Comparison of ENCODE assay signal across 18 cellular contexts in genomic region chr3:154151969-154152368, GRCh38. TPM values are rescaled to one million over a fixed set of nuclear protein-coding genes. Genes with fewer than 3 reads are reported as not detected.
A peak's percentile ranks its signal among the peaks of the same experiment; 100 is the strongest.
DNase-seq lines count a peak whose midpoint lies in the region; ATAC-seq, FAIRE-seq and TF ChIP-seq lines count a peak whose summit lies in the region.
"Had no signal": no experiment of that assay in that cellular context is flagged by ENCODE, and none has a peak within 500 bp of the region (broad histone marks: within the 10 kb centered on the region; RNA-seq: fewer than 3 reads in every experiment).

No MANE protein-coding gene starts in this region.

- H3K27ac ChIP-seq in lung (ENCODE audit: low read depth in 1 of 2, low read length in 1 of 2), result no peak overlapping the region
- no peak overlapping the region for H3K27ac ChIP-seq in prostate gland
- H3K27ac ChIP-seq: BLaER1 treated with 17β-estradiol and CSF1 and Interleukin-3, amounts not matched to agents 10 nM and 100 nM; psoas muscle; thoracic aorta had no signal

- H3K36me3 ChIP-seq in lung (ENCODE audit: control insufficient read depth in 2 of 2, insufficient read depth in 2 of 2, low read length in 2 of 2) (peaks cover 0 to 3% of the 10 kb centered on the region in 2 donors), prostate gland (no peaks in the 10 kb centered on the region)
- H3K36me3 ChIP-seq: BLaER1 treated with 17β-estradiol and CSF1 and Interleukin-3, amounts not matched to agents 10 nM and 100 nM; thoracic aorta had no signal

- peak; percentile 84 for ATAC-seq in lung (ENCODE audit: insufficient read depth, low FRiP score)
- ATAC-seq in GM21737 (IDR thresholded peaks at IDR 0.05; ENCODE audit: unreplicated experiment), result no peak
- ATAC-seq in GM18511 (IDR thresholded peaks at IDR 0.05; ENCODE audit: unreplicated experiment), result no peak
- ATAC-seq: GM12878, K562, psoas muscle had no signal

- intact Hi-C loops in prostate gland (cut with DNase I), result no loop called here

- no peak for TF ChIP-seq POLR2A in prostate gland (IDR thresholded peaks at IDR 0.05)

- H3K4me3 ChIP-seq in choroid plexus epithelial cell (ENCODE audit: low read depth, low read length) (no peak overlapping the region), lung (no peak overlapping the region), prostate gland (no peak overlapping the region)
- H3K4me3 ChIP-seq: BLaER1 treated with 17β-estradiol and CSF1 and Interleukin-3, amounts not matched to agents 10 nM and 100 nM; GM12878; K562; psoas muscle; thoracic aorta had no signal

- H3K9me3 ChIP-seq in lung (ENCODE audit: control insufficient read depth in 2 of 2, insufficient read depth in 1 of 2, low read length in 1 of 2) (no peaks in the 10 kb centered on the region), prostate gland (no peaks in the 10 kb centered on the region)
- H3K9me3 ChIP-seq: BLaER1 treated with 17β-estradiol and CSF1 and Interleukin-3, amounts not matched to agents 10 nM and 100 nM; psoas muscle; thoracic aorta had no signal

- no peaks in the 10 kb centered on the region for H3K4me1 ChIP-seq in lung (ENCODE audit: control insufficient read depth in 2 of 2, insufficient read depth in 2 of 2, low read length in 2 of 2)
- H3K4me1 ChIP-seq in prostate gland (replicated peaks), result no peaks in the 10 kb centered on the region
- H3K4me1 ChIP-seq: BLaER1 treated with 17β-estradiol and CSF1 and Interleukin-3, amounts not matched to agents 10 nM and 100 nM; psoas muscle had no signal

- no peak for FAIRE-seq in frontal cortex (lab: Jason Lieb, UNC)
- FAIRE-seq: GM12878, K562 had no signal

- 69 to 83% methylated on average over 1 of the region's 1 CpG for WGBS in lung, 2 donors
- 90% methylated on average over 1 of the region's 1 CpG for WGBS in prostate gland

- H3K27me3 ChIP-seq in lung (ENCODE audit: control insufficient read depth, insufficient read depth) (no peaks in the 10 kb centered on the region), prostate gland (replicated peaks; ENCODE audit: insufficient read depth) (no peaks in the 10 kb centered on the region)
- H3K27me3 ChIP-seq: BLaER1 treated with 17β-estradiol and CSF1 and Interleukin-3, amounts not matched to agents 10 nM and 100 nM had no signal

- TF ChIP-seq CTCF in choroid plexus epithelial cell (conservative IDR thresholded peaks at IDR 0.05; ENCODE audit: low read depth, low read length), result no peak
- no peak for TF ChIP-seq CTCF in lung (IDR thresholded peaks at IDR 0.05; ENCODE audit: control extremely low read depth, extremely low read depth)
- no peak for TF ChIP-seq CTCF in prostate gland (IDR thresholded peaks at IDR 0.05)

- peak; percentile 24 for DNase-seq in AG20443 (ENCODE audit: low spot score)
- peak; percentile 80 for DNase-seq in M059J (ENCODE audit: low read depth)
- peak; percentile 80 for DNase-seq in choroid plexus epithelial cell (ENCODE audit: low read depth)
- no peak for DNase-seq in lung (ENCODE audit: low spot score)
- DNase-seq in frontal cortex (ENCODE audit: low spot score in 2 of 2), result no peak
- DNase-seq in prostate gland (ENCODE audit: low spot score), result no peak
- DNase-seq: activated CD4-positive, alpha-beta T cell treated with anti-CD3 and anti-CD28 coated beads, Interleukin-2, amount 10 ng/mL, durations not matched to agents 24 days and 14 days; DMS79; NCI-H1436; NCI-H446 treated with DMSO at 0.1 percent for 48 hours; OCI-M1; psoas muscle had no signal

RNA-seq across cellular contexts. Expression of gene ARHGEF26, which starts 30.8 kb away (rescaled TPM):
- 4.1 and 5.8 TPM in 2 replicates for total RNA-seq in M059J (2014; rRNA removed; shearing (Covaris generic))
- total RNA-seq in lung (10 to 100 TPM; 34.8 to 45.5 TPM), frontal cortex (4.1 TPM), prostate gland (10 to 100 TPM; 15.4 to 26.8 TPM)
- 10 to 100 TPM; 12.3 to 22.1 TPM for polyA plus RNA-seq in lung

Comparison
In these comparisons a context has a peak if more than half of its experiments do, and no peak if none do; other contexts are left out.
1. DNase-seq: peak in AG20443 (single experiment), M059J (single experiment) and choroid plexus epithelial cell (single experiment); none in lung (single experiment), frontal cortex (0 of 2) and prostate gland (single experiment).